ENCODE assay signal across 20 cellular contexts in genomic region chr20:22285555-22285954, GRCh38.
"Had no signal": no experiment of that assay in that cellular context is flagged by ENCODE, and none has a peak within 500 bp of the region (broad histone marks: within the 10 kb centered on the region; RNA-seq: fewer than 3 reads in every experiment).

No MANE protein-coding gene starts in this region.

- H3K27ac ChIP-seq: parathyroid adenoma, spleen had no signal

- H3K9me3 ChIP-seq: spleen had no signal

- H3K36me3 ChIP-seq: spleen had no signal

- ATAC-seq: activated naive CD8-positive, alpha-beta T cell treated with anti-CD3 and anti-CD28 coated beads, Interleukin-2, amount 50 U/mL, for 24 hours; effector memory CD8-positive, alpha-beta T cell; left lobe of liver; stimulated activated naive B cell treated with anti-CD40 and anti-IgM and Interleukin-4, amounts not matched to agents 10 μg/mL and 1 μg/mL and 100 μg/mL, for 72 hours had no signal

- DNase-seq: activated B cell treated with CpG ODN at 0.5 μM for 24 hours; activated CD4-positive, alpha-beta memory T cell treated with anti-CD3 and anti-CD28 coated beads, Interleukin-2, amount 10 ng/mL, durations not matched to agents 7 days and 5 days; activated CD4-positive, alpha-beta T cell treated with anti-CD3 and anti-CD28 coated beads for 48 hours; activated effector memory CD4-positive, alpha-beta T cell treated with Interleukin-2 at 50 U/mL for 16 hours; activated naive CD4-positive, alpha-beta T cell treated with anti-CD3 and anti-CD28 coated beads, Interleukin-2, amount 10 ng/mL, durations not matched to agents 7 days and 5 days; activated naive CD8-positive, alpha-beta T cell treated with anti-CD3 and anti-CD28 coated beads, Interleukin-2, amount 50 U/mL, for 24 hours; activated T-cell treated with anti-CD3 and anti-CD28 coated beads, Interleukin-2, amount 50 U/mL, for 1 hour; anterior cingulate cortex; caudate nucleus; effector memory CD8-positive, alpha-beta T cell; islet precursor cell; midbrain; spleen; stimulated activated CD4-positive, alpha-beta T cell treated with anti-CD3 and anti-CD28 coated beads, Interleukin-4, amount 100 ng/mL, for 4 hours; stimulated activated naive B cell treated with anti-CD40 and anti-IgM and Interleukin-4, amounts not matched to agents 10 μg/mL and 1 μg/mL and 100 μg/mL, for 72 hours had no signal

- FAIRE-seq: TTC549, urothelium cell line had no signal

- H3K4me1 ChIP-seq: parathyroid adenoma, spleen had no signal

- H3K4me3 ChIP-seq: lung, spleen had no signal
